In genomic region chr11:64186205-64187165, GRCh38 we compare ENCODE assay signal across 1 cellular context.
A peak's percentile ranks its signal among the peaks of the same experiment; 100 is the strongest.
TF ChIP-seq lines count a peak whose summit lies in the region.

No MANE protein-coding gene starts in this region.

TF ChIP-seq in HepG2, 621 proteins besides CTCF, POLR2A, EP300 and RAD21 (continued from another document and continues in another):
- TF ChIP-seq MED1 (CRISPR knock-in tag; IDR thresholded peaks at IDR 0.05): 0 out of 2 replicates have a peak, but pooled peaks have one; percentile 35
- TF ChIP-seq IKZF4 (CRISPR knock-in tag; IDR thresholded peaks at IDR 0.05; ENCODE audit: borderline replicate concordance, low read depth, not compliant biosample characterization): no peak
- TF ChIP-seq ZKSCAN8 (CRISPR knock-in tag; IDR thresholded peaks at IDR 0.05; ENCODE audit: borderline replicate concordance): no peak
- no peak for TF ChIP-seq ELF3 (CRISPR knock-in tag; IDR thresholded peaks at IDR 0.05)
- no peak for TF ChIP-seq ZNF407 (CRISPR knock-in tag; IDR thresholded peaks at IDR 0.05; ENCODE audit: not compliant biosample characterization)
- no peak; the same call in 1 of the 2 replicates for TF ChIP-seq TSC22D2 (CRISPR knock-in tag; IDR thresholded peaks at IDR 0.05; ENCODE audit: borderline replicate concordance)
- no peak for TF ChIP-seq ZSCAN29 (CRISPR knock-in tag; conservative IDR thresholded peaks at IDR 0.05)
- TF ChIP-seq TOPORS (CRISPR knock-in tag; IDR thresholded peaks at IDR 0.05): no peak
- no peak for TF ChIP-seq ZNF337 (CRISPR knock-in tag; IDR thresholded peaks at IDR 0.05; ENCODE audit: borderline replicate concordance, low read depth)
- no peak for TF ChIP-seq HES4 (CRISPR knock-in tag; IDR thresholded peaks at IDR 0.05; ENCODE audit: borderline replicate concordance)
- TF ChIP-seq ZNF546 (CRISPR knock-in tag; conservative IDR thresholded peaks at IDR 0.05): no peak
- TF ChIP-seq PHF8 (CRISPR knock-in tag; IDR thresholded peaks at IDR 0.05): 0 out of 2 replicates have a peak, but pooled peaks have one; percentile 32
- peak; percentile 33; the same call in 1 of the 2 replicates for TF ChIP-seq ZMYM4 (CRISPR knock-in tag; IDR thresholded peaks at IDR 0.05)
- no peak for TF ChIP-seq ZC3H13 (CRISPR knock-in tag; IDR thresholded peaks at IDR 0.05)
- no peak for TF ChIP-seq ZNF234 (CRISPR knock-in tag; conservative IDR thresholded peaks at IDR 0.05)
- no peak for TF ChIP-seq ZNF30 (CRISPR knock-in tag; IDR thresholded peaks at IDR 0.05)
- no peak for TF ChIP-seq ELF1 (CRISPR knock-in tag; IDR thresholded peaks at IDR 0.05)
- no peak for TF ChIP-seq DRAP1 (CRISPR knock-in tag; IDR thresholded peaks at IDR 0.05)
- no peak for TF ChIP-seq ATF6 (CRISPR knock-in tag; conservative IDR thresholded peaks at IDR 0.05)
- 0 out of 2 replicates have a peak, but pooled peaks have one; percentile 29 for TF ChIP-seq ZIK1 (CRISPR knock-in tag; IDR thresholded peaks at IDR 0.05; ENCODE audit: borderline replicate concordance, low read depth)
- TF ChIP-seq MAX (IDR thresholded peaks at IDR 0.05): 0 out of 2 replicates have a peak, but pooled peaks have one; percentile 88
- 0 out of 2 replicates have a peak, but pooled peaks have one; percentile 71 for TF ChIP-seq STAT5B (CRISPR knock-in tag; IDR thresholded peaks at IDR 0.05)
- TF ChIP-seq AHR (CRISPR knock-in tag; IDR thresholded peaks at IDR 0.05): 0 out of 2 replicates have a peak, but pooled peaks have one; percentile 59
- TF ChIP-seq PAX8 (CRISPR knock-in tag; IDR thresholded peaks at IDR 0.05; ENCODE audit: borderline replicate concordance): no peak
- TF ChIP-seq ZNF850 (CRISPR knock-in tag; conservative IDR thresholded peaks at IDR 0.05): no peak
- TF ChIP-seq ZHX2 (IDR thresholded peaks at IDR 0.05; ENCODE audit: low read depth): 0 out of 2 replicates have a peak, but pooled peaks have one; percentile 20
- no peak for TF ChIP-seq ZHX2 (CRISPR knock-in tag; IDR thresholded peaks at IDR 0.05; ENCODE audit: borderline replicate concordance)
- no peak for TF ChIP-seq ZNF543 (CRISPR knock-in tag; IDR thresholded peaks at IDR 0.05)
- TF ChIP-seq CENPBD1 (CRISPR knock-in tag; IDR thresholded peaks at IDR 0.05; ENCODE audit: borderline replicate concordance, low read depth): no peak
- TF ChIP-seq ZNF879 (CRISPR knock-in tag; IDR thresholded peaks at IDR 0.05): peak; percentile 47; the same call in 1 of the 2 replicates
- TF ChIP-seq ZNF18 (CRISPR knock-in tag; IDR thresholded peaks at IDR 0.05; ENCODE audit: insufficient replicate concordance): peak; percentile 0
- no peak for TF ChIP-seq PHF20 (CRISPR knock-in tag; IDR thresholded peaks at IDR 0.05)
- no peak for TF ChIP-seq ZBTB42 (CRISPR knock-in tag; IDR thresholded peaks at IDR 0.05)
- 0 out of 2 replicates have a peak, but pooled peaks have one; percentile 33 for TF ChIP-seq SIN3B (IDR thresholded peaks at IDR 0.05; ENCODE audit: low read length)
- no peak for TF ChIP-seq ZSCAN31 (CRISPR knock-in tag; IDR thresholded peaks at IDR 0.05; ENCODE audit: low read depth)
- no peak for TF ChIP-seq ZNF282 (IDR thresholded peaks at IDR 0.05; ENCODE audit: partially characterized antibody)
- TF ChIP-seq ZNF574 (CRISPR knock-in tag; IDR thresholded peaks at IDR 0.05): peak; percentile 49; the same call in 1 of the 2 replicates
